ENCODE assay signal across 8 cellular contexts in the genomic region with DNA sequence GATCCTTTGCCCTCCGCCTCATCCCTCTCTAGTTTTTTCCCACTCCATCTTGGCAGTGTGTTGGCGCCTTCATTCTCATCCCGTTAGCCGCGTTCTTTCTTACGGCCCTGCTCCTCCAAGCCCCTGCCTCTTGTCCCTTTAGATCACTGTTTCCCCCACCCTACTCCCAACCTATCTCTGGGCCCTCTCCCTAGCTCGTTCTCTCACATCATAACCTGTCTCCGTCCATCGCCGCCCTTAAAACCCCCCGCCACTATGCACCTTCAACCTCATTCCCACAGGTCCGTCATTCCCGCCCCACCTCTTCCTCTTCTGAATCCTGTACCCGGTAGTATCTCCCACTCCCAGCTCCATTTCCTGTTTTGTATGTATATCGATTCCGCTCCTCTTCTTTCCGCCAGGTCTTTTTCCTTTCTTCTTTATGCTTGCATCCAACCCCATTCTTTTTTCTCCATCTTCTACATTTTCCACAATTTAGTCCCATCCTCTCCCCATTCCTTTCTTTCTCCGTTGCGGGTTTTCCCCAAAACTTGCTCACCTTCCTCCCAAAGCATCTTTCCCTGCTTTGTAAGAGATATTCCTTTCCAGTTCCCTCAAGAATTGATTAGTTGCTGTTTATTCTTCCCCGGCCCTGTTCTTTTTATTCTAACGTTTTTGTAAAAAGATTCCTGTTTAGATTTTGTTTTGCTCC.
DNase-seq lines count a peak whose midpoint lies in the region; ATAC-seq lines count a peak whose summit lies in the region.

No MANE protein-coding gene starts in this region.

- no peaks in the 10 kb centered on the region for H3K9me3 Mint-ChIP-seq in stimulated activated memory B cell treated with anti-CD40 and anti-IgM and Interleukin-4, amounts not matched to agents 10 μg/mL and 1 μg/mL and 100 μg/mL, for 72 hours

- H3K27me3 ChIP-seq in endocrine pancreas (ENCODE audit: control insufficient read depth, insufficient read depth, low read length) (no peaks in the 10 kb centered on the region), muscle layer of colon (ENCODE audit: control insufficient read depth in 1 of 2, insufficient read depth in 2 of 2, low read length in 2 of 2) (no peaks in the 10 kb centered on the region)

- H3K4me1 ChIP-seq in endocrine pancreas (ENCODE audit: control insufficient read depth, insufficient read depth, low read length) (no peaks in the 10 kb centered on the region), muscle layer of colon (ENCODE audit: insufficient read depth, low read length) (peaks cover 16% of the 10 kb centered on the region)

- H3K36me3 ChIP-seq in endocrine pancreas (ENCODE audit: control insufficient read depth, insufficient read depth, low read length), result no peaks in the 10 kb centered on the region
- no peaks in the 10 kb centered on the region for H3K36me3 ChIP-seq in muscle layer of colon (ENCODE audit: insufficient read depth, low read length)

- H3K27ac Mint-ChIP-seq in stimulated activated memory B cell treated with anti-CD40 and anti-IgM and Interleukin-4, amounts not matched to agents 10 μg/mL and 1 μg/mL and 100 μg/mL, for 72 hours, result no peak overlapping the region

- H3K4me3 Mint-ChIP-seq in stimulated activated memory B cell treated with anti-CD40 and anti-IgM and Interleukin-4, amounts not matched to agents 10 μg/mL and 1 μg/mL and 100 μg/mL, for 72 hours, result no peak overlapping the region

- peaks cover 5% of the 10 kb centered on the region for H3K36me3 Mint-ChIP-seq in stimulated activated memory B cell treated with anti-CD40 and anti-IgM and Interleukin-4, amounts not matched to agents 10 μg/mL and 1 μg/mL and 100 μg/mL, for 72 hours

- H3K4me1 Mint-ChIP-seq in stimulated activated memory B cell treated with anti-CD40 and anti-IgM and Interleukin-4, amounts not matched to agents 10 μg/mL and 1 μg/mL and 100 μg/mL, for 72 hours, result peaks cover 6% of the 10 kb centered on the region

- H3K27me3 Mint-ChIP-seq in stimulated activated memory B cell treated with anti-CD40 and anti-IgM and Interleukin-4, amounts not matched to agents 10 μg/mL and 1 μg/mL and 100 μg/mL, for 72 hours, result no peaks in the 10 kb centered on the region

- no peak for ATAC-seq in stimulated activated memory B cell treated with anti-CD40 and anti-IgM and Interleukin-4, amounts not matched to agents 10 μg/mL and 1 μg/mL and 100 μg/mL, for 72 hours

- H3K27ac ChIP-seq in muscle layer of colon (ENCODE audit: low read depth, low read length), result peak overlapping the region; percentile 87

- peak; percentile 7 for DNase-seq in SKM-1 treated with dmso at 0.1 percent for 144 hours (lab: John Stamatoyannopoulos, UW; ENCODE audit: unreplicated experiment)
- DNase-seq in SKM-1 (lab: John Stamatoyannopoulos, UW; ENCODE audit: unreplicated experiment), result no peak
- peak; percentile 54 for DNase-seq in NCI-H82 treated with DMSO at 0.1 percent for 48 hours (lab: John Stamatoyannopoulos, UW; ENCODE audit: unreplicated experiment)
- no peak for DNase-seq in GM03348 (ENCODE audit: low spot score)
- no peak for DNase-seq in activated CD4-positive, alpha-beta T cell treated with anti-CD3 and anti-CD28 coated beads, Interleukin-2, amount 50 U/mL, for 48 hours

- H3K9ac ChIP-seq in endocrine pancreas (ENCODE audit: control insufficient read depth, insufficient read depth, low read length) (peak overlapping the region; percentile 91), muscle layer of colon (ENCODE audit: low read length) (peak overlapping the region; percentile 65)

- no peaks in the 10 kb centered on the region for H3K9me3 ChIP-seq in endocrine pancreas (ENCODE audit: control insufficient read depth, low read length)
- no peaks in the 10 kb centered on the region for H3K9me3 ChIP-seq in muscle layer of colon (ENCODE audit: low read length)

- peak overlapping the region; percentile 70 for H3K4me3 ChIP-seq in endocrine pancreas (ENCODE audit: control insufficient read depth, insufficient read depth, low read length)
- peak overlapping the region; percentile 82 to 91 for H3K4me3 ChIP-seq in muscle layer of colon (ENCODE audit: low read depth in 1 of 2, low read length in 2 of 2)

Comparison
In these comparisons a context has a peak if more than half of its experiments do, and no peak if none do; other contexts are left out.
1. DNase-seq: peak in SKM-1 treated with dmso at 0.1 percent for 144 hours (single experiment) and NCI-H82 treated with DMSO at 0.1 percent for 48 hours (single experiment); none in SKM-1 (single experiment), GM03348 (single experiment) and activated CD4-positive, alpha-beta T cell treated with anti-CD3 and anti-CD28 coated beads, Interleukin-2, amount 50 U/mL, for 48 hours (0 of 2).